In the genomic region with DNA sequence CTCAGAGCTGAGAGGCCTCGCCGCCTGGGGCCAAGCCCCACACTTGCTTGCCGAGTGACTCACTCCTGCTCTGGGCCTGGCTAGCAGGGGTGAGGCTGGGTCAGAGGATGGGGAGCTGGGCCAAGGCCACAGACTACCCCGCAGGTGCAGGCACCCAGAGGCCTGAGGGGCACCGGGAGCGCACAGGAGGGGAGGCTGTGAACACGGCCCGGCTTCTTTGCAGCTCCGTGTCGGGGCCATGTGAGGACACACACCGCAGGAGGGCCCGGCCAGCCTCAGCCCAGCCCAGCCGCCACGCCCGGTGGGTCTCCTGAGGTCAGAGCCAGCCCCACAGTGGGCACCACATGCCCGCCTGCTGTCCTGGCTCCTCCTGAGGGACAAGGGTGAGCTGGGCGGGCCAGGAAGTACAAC, we compare ENCODE assay signal across 17 cellular contexts. TPM values are rescaled to one million over a fixed set of nuclear protein-coding genes. Genes with fewer than 3 reads are reported as not detected.
DNase-seq lines count a peak whose midpoint lies in the region; ATAC-seq, FAIRE-seq and TF ChIP-seq lines count a peak whose summit lies in the region.
"Had no signal": no experiment of that assay in that cellular context is flagged by ENCODE, and none has a peak within 500 bp of the region (broad histone marks: within the 10 kb centered on the region; RNA-seq: fewer than 3 reads in every experiment).

No MANE protein-coding gene starts in this region.

- peaks cover 44% of the 10 kb centered on the region for H3K79me2 ChIP-seq in osteoblast (ENCODE audit: insufficient read depth, low read length)

- no peak for DNase-seq in A549 (ENCODE audit: low read depth in 1 of 2, low spot score in 1 of 2)
- DNase-seq in ELR (ENCODE audit: low read depth) = peak; percentile 30
- DNase-seq in amniotic epithelial cell (ENCODE audit: low read depth) = peak; percentile 10
- DNase-seq in osteoblast (ENCODE audit: insufficient read length, low spot score, missing footprints) = peak; percentile 94
- DNase-seq in DMS 273 treated with DMSO at 0.1 percent for 48 hours (lab: John Stamatoyannopoulos, UW) = no peak
- no peak for DNase-seq in mucosa of descending colon
- DNase-seq: Caco-2; CD4-positive, CD25-positive, alpha-beta regulatory T cell; NCI-H1092 treated with DMSO at 0.1 percent for 48 hours; NCI-H2081 treated with DMSO at 0.1 percent for 48 hours; NCI-H510A treated with DMSO at 0.1 percent for 48 hours; NCI-H82; Peyer's patch; SHP77 treated with DMSO at 0.1 percent for 48 hours had no signal

- peak overlapping the region; percentile 48 to 78; a peak in 4 of 6 replicates for H3K27ac ChIP-seq in A549
- no peak overlapping the region for H3K27ac ChIP-seq in osteoblast (ENCODE audit: low read depth, low read length)
- H3K27ac ChIP-seq: KMS-11, Peyer's patch had no signal

- H4K20me1 ChIP-seq in osteoblast (ENCODE audit: insufficient read depth, low read length) = peaks cover 55% of the 10 kb centered on the region

- no peak for TF ChIP-seq EP300 in A549 (IDR thresholded peaks at IDR 0.05)

- H2AFZ ChIP-seq in osteoblast (ENCODE audit: low read length) = no peak overlapping the region

- H3K4me1 ChIP-seq in A549 (peaks cover 31% of the 10 kb centered on the region), osteoblast (ENCODE audit: insufficient read depth, low read length) (no peaks in the 10 kb centered on the region), mucosa of descending colon (ENCODE audit: low read depth) (no peaks in the 10 kb centered on the region)
- H3K4me1 ChIP-seq: Caco-2, Peyer's patch had no signal

- TF ChIP-seq RAD21 in A549 (conservative IDR thresholded peaks at IDR 0.05 in 1 of 2, IDR thresholded peaks at IDR 0.05 in 1 of 2) = no peak

- ATAC-seq in A549 = peak; percentile 6 to 19; a peak in 3 of 6 replicates
- ATAC-seq in mucosa of descending colon = no peak
- no peak for ATAC-seq in HG03571 (IDR thresholded peaks at IDR 0.05; ENCODE audit: unreplicated experiment)
- ATAC-seq: HCT116 had no signal

- CTCF ChIA-PET in A549 (lab: Yijun Ruan, JAX) = interaction anchor here (1.1 kb wide), 1 partner anchor 212 kb away, joined by 6 read pairs; no protein-coding TSS in a partner anchor

- H3K27me3 ChIP-seq in osteoblast (ENCODE audit: insufficient read depth, low read length) = no peaks in the 10 kb centered on the region
- H3K27me3 ChIP-seq: Peyer's patch had no signal

- FAIRE-seq in A549 (lab: Jason Lieb, UNC) = no peak

- H3K36me3 ChIP-seq in osteoblast (ENCODE audit: insufficient read depth, low read length) (no peaks in the 10 kb centered on the region), mucosa of descending colon (ENCODE audit: low read depth) (no peaks in the 10 kb centered on the region)
- H3K36me3 ChIP-seq: Peyer's patch had no signal

- POLR2A ChIA-PET in A549 (lab: Yijun Ruan, JAX) = no interaction called here

- intact Hi-C loops in mucosa of descending colon (cut with DNase I, micrococcal nuclease) = no loop called here

- WGBS in A549 (ENCODE audit: missing lambda C conversion rate) = 60% methylated on average over 6 of the region's 17 CpGs

- H3K4me2 ChIP-seq in A549 (peak overlapping the region; percentile 59), osteoblast (ENCODE audit: insufficient read depth, low read length) (no peak overlapping the region)
- H3K4me2 ChIP-seq: KMS-11 had no signal

- no peak for TF ChIP-seq POLR2A in A549 (IDR thresholded peaks at IDR 0.05; ENCODE audit: low read length)

- TF ChIP-seq CTCF in A549 (IDR thresholded peaks at IDR 0.05) (no peak), osteoblast (IDR thresholded peaks at IDR 0.05; ENCODE audit: extremely low read depth, low read depth, low read length) (no peak), mucosa of descending colon (IDR thresholded peaks at IDR 0.05) (no peak)

- H3K9me3 ChIP-seq in A549 (no peaks in the 10 kb centered on the region), osteoblast (ENCODE audit: low read depth, low read length) (no peaks in the 10 kb centered on the region), mucosa of descending colon (no peaks in the 10 kb centered on the region)
- H3K9me3 ChIP-seq: Caco-2, Peyer's patch had no signal

- H3K4me3 ChIP-seq in A549 (no peak overlapping the region), osteoblast (ENCODE audit: insufficient read depth, low read length) (no peak overlapping the region), mucosa of descending colon (no peak overlapping the region)
- H3K4me3 ChIP-seq: Peyer's patch had no signal

TF ChIP-seq in A549, 52 proteins besides CTCF, POLR2A, EP300 and RAD21:
- no peak for TF ChIP-seq RFX5 (IDR thresholded peaks at IDR 0.05)
- TF ChIP-seq TFCP2L1 (CRISPR knock-in tag; IDR thresholded peaks at IDR 0.05) = no peak
- TF ChIP-seq CEBPB (IDR thresholded peaks at IDR 0.05) = no peak
- TF ChIP-seq, protein P1, sequence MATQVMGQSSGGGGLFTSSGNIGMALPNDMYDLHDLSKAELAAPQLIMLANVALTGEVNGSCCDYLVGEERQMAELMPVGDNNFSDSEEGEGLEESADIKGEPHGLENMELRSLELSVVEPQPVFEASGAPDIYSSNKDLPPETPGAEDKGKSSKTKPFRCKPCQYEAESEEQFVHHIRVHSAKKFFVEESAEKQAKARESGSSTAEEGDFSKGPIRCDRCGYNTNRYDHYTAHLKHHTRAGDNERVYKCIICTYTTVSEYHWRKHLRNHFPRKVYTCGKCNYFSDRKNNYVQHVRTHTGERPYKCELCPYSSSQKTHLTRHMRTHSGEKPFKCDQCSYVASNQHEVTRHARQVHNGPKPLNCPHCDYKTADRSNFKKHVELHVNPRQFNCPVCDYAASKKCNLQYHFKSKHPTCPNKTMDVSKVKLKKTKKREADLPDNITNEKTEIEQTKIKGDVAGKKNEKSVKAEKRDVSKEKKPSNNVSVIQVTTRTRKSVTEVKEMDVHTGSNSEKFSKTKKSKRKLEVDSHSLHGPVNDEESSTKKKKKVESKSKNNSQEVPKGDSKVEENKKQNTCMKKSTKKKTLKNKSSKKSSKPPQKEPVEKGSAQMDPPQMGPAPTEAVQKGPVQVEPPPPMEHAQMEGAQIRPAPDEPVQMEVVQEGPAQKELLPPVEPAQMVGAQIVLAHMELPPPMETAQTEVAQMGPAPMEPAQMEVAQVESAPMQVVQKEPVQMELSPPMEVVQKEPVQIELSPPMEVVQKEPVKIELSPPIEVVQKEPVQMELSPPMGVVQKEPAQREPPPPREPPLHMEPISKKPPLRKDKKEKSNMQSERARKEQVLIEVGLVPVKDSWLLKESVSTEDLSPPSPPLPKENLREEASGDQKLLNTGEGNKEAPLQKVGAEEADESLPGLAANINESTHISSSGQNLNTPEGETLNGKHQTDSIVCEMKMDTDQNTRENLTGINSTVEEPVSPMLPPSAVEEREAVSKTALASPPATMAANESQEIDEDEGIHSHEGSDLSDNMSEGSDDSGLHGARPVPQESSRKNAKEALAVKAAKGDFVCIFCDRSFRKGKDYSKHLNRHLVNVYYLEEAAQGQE (IDR thresholded peaks at IDR 0.05) = no peak

RNA-seq across cellular contexts. Expression of gene GPC1, which starts 8.4 kb away (rescaled TPM):
- polyA plus RNA-seq in A549 (2011; rRNA removed) = 19.8 and 22.7 TPM in 2 replicates
- polyA plus RNA-seq in A549 (2012; cell fraction: cytosol; rRNA removed) = 75.3 and 114 TPM in 2 replicates
- 235 and 362 TPM in 2 replicates for polyA plus RNA-seq in A549 (2012; cell fraction: nucleus; rRNA removed)
- polyA plus RNA-seq in A549 (2017; fragmentation: RNase III; extraction: RNeasy Plus Mini Kit Qiagen cat#74134 plus additional on column Dnase treatment) = 93.5 to 107 TPM (median 97.7 TPM) in 3 replicates
- polyA minus RNA-seq in A549 (2011; rRNA and poly(A)+ RNA removed) = 19.8 and 36.6 TPM in 2 replicates
- 44.8 and 54.3 TPM in 2 replicates for total RNA-seq in osteoblast
- total RNA-seq in mucosa of descending colon = 10 to 100 TPM; 12.4 to 29.2 (median 15.4) TPM

Comparison
In these comparisons a context has a peak if more than half of its experiments do, and no peak if none do; other contexts are left out.
1. ATAC-seq: peak in A549 (2 of 2); none in mucosa of descending colon (single experiment) and HG03571 (single experiment).
2. DNase-seq: peak in ELR (single experiment), amniotic epithelial cell (single experiment) and osteoblast (single experiment); none in A549 (0 of 2), DMS 273 treated with DMSO at 0.1 percent for 48 hours (single experiment) and mucosa of descending colon (0 of 3).